In genomic region chr10:95408148-95408930, GRCh38 we compare ENCODE assay signal across 12 cellular contexts.
DNase-seq lines count a peak whose midpoint lies in the region; ATAC-seq, FAIRE-seq and TF ChIP-seq lines count a peak whose summit lies in the region.
"Had no signal": no experiment of that assay in that cellular context is flagged by ENCODE, and none has a peak within 500 bp of the region (broad histone marks: within the 10 kb centered on the region; RNA-seq: fewer than 3 reads in every experiment).

No MANE protein-coding gene starts in this region.

- no peak overlapping the region for H4K8ac ChIP-seq in H9 (replicated peaks; ENCODE audit: insufficient read length, low read depth, low read length)

- H3K23ac ChIP-seq in H9 (ENCODE audit: insufficient read length, low read depth, low read length): no peak overlapping the region

- no peak overlapping the region for H3K4ac ChIP-seq in H9 (ENCODE audit: low read depth, low read length)

- peaks cover 3 to 14% (median 6%) of the 10 kb centered on the region in 3 experiments; a peak in 5 of 7 replicates for H3K36me3 Mint-ChIP-seq in H9 (ENCODE audit: insufficient read depth in 1 of 3, low read depth in 3 of 3)
- H3K36me3 Mint-ChIP-seq: CD8-positive, alpha-beta memory T cell had no signal

- H3K4me1 Mint-ChIP-seq in H9: peaks cover 34 to 35% of the 10 kb centered on the region in 2 experiments
- H3K4me1 Mint-ChIP-seq: CD8-positive, alpha-beta memory T cell had no signal

- H2BK120ac ChIP-seq in H9 (ENCODE audit: low read depth, low read length, poor library complexity, severe bottlenecking): no peak overlapping the region

- H2BK20ac ChIP-seq in H9 (ENCODE audit: low read depth, low read length, poor library complexity, severe bottlenecking): no peak overlapping the region

- H3K4me1 ChIP-seq in H9 (ENCODE audit: insufficient read depth, low read length): peaks cover 7% of the 10 kb centered on the region

- no CpG with 5 or more reads among the region's 7 CpGs for WGBS in H9 (ENCODE audit: extremely low coverage, insufficient read length, low lambda C conversion rate)

- no peak overlapping the region for H3K4me2 ChIP-seq in H9 (ENCODE audit: insufficient read depth, insufficient read length, low read length)

- no peak overlapping the region for H3K4me3 Mint-ChIP-seq in H9
- H3K4me3 Mint-ChIP-seq: CD8-positive, alpha-beta memory T cell had no signal

- ATAC-seq in left lobe of liver (no peak), HG02571 (IDR thresholded peaks at IDR 0.05; ENCODE audit: unreplicated experiment) (no peak)

- no peaks in the 10 kb centered on the region for H3K9me3 Mint-ChIP-seq in H9
- H3K9me3 Mint-ChIP-seq: CD8-positive, alpha-beta memory T cell had no signal

- FAIRE-seq in bronchial epithelial cell (lab: Jason Lieb, UNC): no peak
- FAIRE-seq: colon had no signal

- TF ChIP-seq CTCF in H9 (conservative IDR thresholded peaks at IDR 0.05): no peak
- TF ChIP-seq CTCF in bronchial epithelial cell (IDR thresholded peaks at IDR 0.05; ENCODE audit: insufficient read depth, low read length, severe bottlenecking): no peak

- no peaks in the 10 kb centered on the region for H3K23me2 ChIP-seq in H9 (ENCODE audit: insufficient read length, low read depth, low read length, poor library complexity, severe bottlenecking)

- no peaks in the 10 kb centered on the region for H3K36me3 ChIP-seq in bronchial epithelial cell (ENCODE audit: control insufficient read depth, insufficient read depth, low read length)

- no peak overlapping the region for H3T11ph ChIP-seq in H9 (ENCODE audit: low read length)

- peak overlapping the region; percentile 19 for H2BK5ac ChIP-seq in H9 (ENCODE audit: insufficient read length, low read length)

- H4K5ac ChIP-seq in H9 (ENCODE audit: insufficient read length, low read depth, low read length): no peak overlapping the region

- H3K14ac ChIP-seq in H9 (ENCODE audit: insufficient read depth, low read length): no peak overlapping the region

- H3K27ac Mint-ChIP-seq in H9: peak overlapping the region; percentile 72 to 90 (median 78); a peak in 6 of 7 replicates
- H3K27ac Mint-ChIP-seq: CD8-positive, alpha-beta memory T cell had no signal

- H3K27me3 ChIP-seq in H9 (ENCODE audit: insufficient read depth, low read length) (no peaks in the 10 kb centered on the region), bronchial epithelial cell (ENCODE audit: control insufficient read depth, insufficient read depth, low read length) (no peaks in the 10 kb centered on the region)

- H4K91ac ChIP-seq in H9 (ENCODE audit: insufficient read length, low read depth, low read length): no peak overlapping the region

- H3K27me3 Mint-ChIP-seq in H9 (ENCODE audit: low read depth): no peaks in the 10 kb centered on the region

- no peak overlapping the region for H3K9ac ChIP-seq in H9 (ENCODE audit: extremely low read depth, insufficient read length, low read length)

- H3K79me1 ChIP-seq in H9 (ENCODE audit: insufficient read depth, low read depth, low read length, poor library complexity, severe bottlenecking): no peaks in the 10 kb centered on the region

- H2BK15ac ChIP-seq in H9 (ENCODE audit: low read depth, low read length): no peak overlapping the region

- peak overlapping the region; percentile 32 for H2BK12ac ChIP-seq in H9 (ENCODE audit: insufficient read length, low read depth, low read length)

- H3K27ac ChIP-seq in H9 (ENCODE audit: insufficient read length, low read depth, low read length): no peak overlapping the region
- peak overlapping the region; percentile 15 for H3K27ac ChIP-seq in substantia nigra (ENCODE audit: low read depth, low read length, poor library complexity, severe bottlenecking)

- no peak overlapping the region for H2AFZ ChIP-seq in H9 (ENCODE audit: low read length)

- H3K18ac ChIP-seq in H9 (ENCODE audit: insufficient read length, low read depth, low read length): no peak overlapping the region

- H2AK5ac ChIP-seq in H9 (ENCODE audit: insufficient read length, low read length): no peak overlapping the region

- H3K4me3 ChIP-seq in bronchial epithelial cell (ENCODE audit: low read depth, low read length): no peak overlapping the region

- no peak for DNase-seq in H9
- DNase-seq in bronchial epithelial cell (ENCODE audit: low read depth): peak; percentile 42
- peak; percentile 29 for DNase-seq in left lobe of liver (ENCODE audit: low spot score)
- DNase-seq in substantia nigra (lab: John Stamatoyannopoulos, UW): no peak
- DNase-seq in OCI-M2 (lab: John Stamatoyannopoulos, UW; ENCODE audit: unreplicated experiment): no peak
- DNase-seq in NCI-H1105 treated with DMSO at 0.1 percent for 48 hours (lab: John Stamatoyannopoulos, UW): no peak
- no peak for DNase-seq in NCI-H82 (lab: John Stamatoyannopoulos, UW)
- DNase-seq: activated gamma-delta T cell treated with Interleukin-2 at 50 U/mL for 16 hours; CD8-positive, alpha-beta memory T cell; NCI-H1436 had no signal

- H3K56ac ChIP-seq in H9 (ENCODE audit: insufficient read length, low read depth, low read length): no peak overlapping the region

- H4K20me1 ChIP-seq in H9 (ENCODE audit: control insufficient read depth, insufficient read depth, insufficient read length): no peaks in the 10 kb centered on the region

- H3K79me2 ChIP-seq in H9 (ENCODE audit: insufficient read depth, low read length): no peaks in the 10 kb centered on the region

- H3K9me3 ChIP-seq in H9 (ENCODE audit: control insufficient read depth, low read depth, low read length): no peaks in the 10 kb centered on the region

Comparison
In these comparisons a context has a peak if more than half of its experiments do, and no peak if none do; other contexts are left out.
1. DNase-seq: peak in bronchial epithelial cell (single experiment) and left lobe of liver (single experiment); none in H9 (single experiment), substantia nigra (0 of 49), OCI-M2 (single experiment), NCI-H1105 treated with DMSO at 0.1 percent for 48 hours (single experiment) and NCI-H82 (single experiment).